Comparison of ENCODE assay signal across 15 cellular contexts in the genomic region with DNA sequence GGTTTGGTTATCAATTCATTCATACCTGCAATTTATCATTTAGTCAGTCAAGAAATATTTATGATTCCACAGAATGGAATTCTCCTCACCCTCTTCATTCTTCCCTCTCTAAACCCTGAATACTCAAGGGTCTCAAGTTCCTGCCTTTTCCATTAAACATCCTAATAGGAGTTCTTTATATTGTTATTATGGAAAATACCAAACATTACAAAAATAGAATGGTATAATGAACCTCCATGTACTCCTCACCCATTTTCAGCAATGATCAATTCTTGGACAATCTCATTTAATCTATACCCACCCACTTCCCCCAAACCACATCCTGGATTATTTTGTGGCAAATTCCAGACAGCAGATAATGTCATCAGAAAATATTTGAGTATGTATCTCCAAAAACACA.
"Had no signal": no experiment of that assay in that cellular context is flagged by ENCODE, and none has a peak within 500 bp of the region (broad histone marks: within the 10 kb centered on the region; RNA-seq: fewer than 3 reads in every experiment).

No MANE protein-coding gene starts in this region.

- DNase-seq: activated CD4-positive, alpha-beta memory T cell treated with anti-CD3 and anti-CD28 coated beads, Interleukin-2, amount 10 ng/mL, durations not matched to agents 7 days and 5 days; activated naive CD8-positive, alpha-beta T cell treated with anti-CD3 and anti-CD28 coated beads, Interleukin-2, amount 10 ng/mL, durations not matched to agents 7 days and 5 days; activated T-cell treated with anti-CD3 and anti-CD28 coated beads, Interleukin-2, amount 50 U/mL, for 72 hours; aorta; hippocampal formation; lower lobe of right lung; midbrain; naive thymus-derived CD8-positive, alpha-beta T cell; stimulated activated CD4-positive, alpha-beta T cell treated with anti-CD3 and anti-CD28 coated beads, Interleukin-2, amount 100 ng/mL, for 24 hours; stimulated activated naive CD4-positive, alpha-beta T cell; substantia nigra; T-helper 9 cell had no signal

- H3K4me1 ChIP-seq: lower lobe of right lung, right atrium auricular region had no signal

- H3K9me3 ChIP-seq: neutrophil had no signal

- H3K4me1 Mint-ChIP-seq: activated CD4-positive, alpha-beta memory T cell treated with anti-CD3 and anti-CD28 coated beads, Interleukin-2, amount 10 ng/mL, durations not matched to agents 7 days and 5 days; naive thymus-derived CD8-positive, alpha-beta T cell had no signal

- H3K27me3 ChIP-seq: neutrophil, right atrium auricular region had no signal

- H3K27ac Mint-ChIP-seq: activated CD4-positive, alpha-beta memory T cell treated with anti-CD3 and anti-CD28 coated beads, Interleukin-2, amount 10 ng/mL, durations not matched to agents 7 days and 5 days; activated naive CD8-positive, alpha-beta T cell treated with anti-CD3 and anti-CD28 coated beads, Interleukin-2, amount 10 ng/mL, durations not matched to agents 7 days and 5 days; activated T-cell treated with anti-CD3 and anti-CD28 coated beads, Interleukin-2, amount 50 U/mL, for 72 hours; naive thymus-derived CD8-positive, alpha-beta T cell; type B pancreatic cell had no signal

- H3K4me3 Mint-ChIP-seq: activated CD4-positive, alpha-beta memory T cell treated with anti-CD3 and anti-CD28 coated beads, Interleukin-2, amount 10 ng/mL, durations not matched to agents 7 days and 5 days; activated naive CD8-positive, alpha-beta T cell treated with anti-CD3 and anti-CD28 coated beads, Interleukin-2, amount 10 ng/mL, durations not matched to agents 7 days and 5 days; activated T-cell treated with anti-CD3 and anti-CD28 coated beads, Interleukin-2, amount 50 U/mL, for 72 hours; naive thymus-derived CD8-positive, alpha-beta T cell; type B pancreatic cell had no signal

- H3K36me3 Mint-ChIP-seq: activated naive CD8-positive, alpha-beta T cell treated with anti-CD3 and anti-CD28 coated beads, Interleukin-2, amount 10 ng/mL, durations not matched to agents 7 days and 5 days; type B pancreatic cell had no signal

- H3K9me3 Mint-ChIP-seq: activated CD4-positive, alpha-beta memory T cell treated with anti-CD3 and anti-CD28 coated beads, Interleukin-2, amount 10 ng/mL, durations not matched to agents 7 days and 5 days; type B pancreatic cell had no signal

- H3K27ac ChIP-seq: lower lobe of right lung, neutrophil, right atrium auricular region had no signal

- H3K4me3 ChIP-seq: lower lobe of right lung, right atrium auricular region had no signal

- H3K27me3 Mint-ChIP-seq: type B pancreatic cell had no signal

- H3K36me3 ChIP-seq: lower lobe of right lung, neutrophil, right atrium auricular region had no signal

- ATAC-seq: activated T-cell treated with anti-CD3 and anti-CD28 coated beads, Interleukin-2, amount 50 U/mL, for 72 hours; lower lobe of right lung; naive thymus-derived CD8-positive, alpha-beta T cell had no signal
